16 cellular contexts compared by ENCODE assay signal in genomic region chr7:2938514-2939192, GRCh38.
DNase-seq lines count a peak whose midpoint lies in the region; TF ChIP-seq lines count a peak whose summit lies in the region.
"Had no signal": no experiment of that assay in that cellular context is flagged by ENCODE, and none has a peak within 500 bp of the region (broad histone marks: within the 10 kb centered on the region; RNA-seq: fewer than 3 reads in every experiment).

No MANE protein-coding gene starts in this region.

- no peak for TF ChIP-seq CTCF in progenitor cell of endocrine pancreas (IDR thresholded peaks at IDR 0.05; ENCODE audit: unreplicated experiment)

- H3K4me1 Mint-ChIP-seq in progenitor cell of endocrine pancreas (ENCODE audit: low read depth) = peaks cover 5% of the 10 kb centered on the region

- H3K9ac ChIP-seq in SK-N-MC (ENCODE audit: insufficient read length) = no peak overlapping the region

- H3K4me3 Mint-ChIP-seq in progenitor cell of endocrine pancreas (ENCODE audit: low read depth) = no peak overlapping the region

- DNase-seq in activated effector memory CD4-positive, alpha-beta T cell treated with anti-CD3 and anti-CD28 coated beads, Interleukin-2, amount 50 U/mL, for 16 hours = peak; percentile 57
- no peak for DNase-seq in activated effector memory CD4-positive, alpha-beta T cell treated with Interleukin-2 at 50 U/mL for 16 hours
- no peak for DNase-seq in SK-N-MC (ENCODE audit: low read depth, low spot score)
- DNase-seq in iPS-NIHi11 (ENCODE audit: low spot score) = peak; percentile 1
- DNase-seq in progenitor cell of endocrine pancreas (ENCODE audit: low spot score, unreplicated experiment) = no peak
- no peak for DNase-seq in AG08395 (ENCODE audit: low spot score)
- DNase-seq in T-helper 1 cell = no peak
- no peak for DNase-seq in midbrain (lab: John Stamatoyannopoulos, UW)
- DNase-seq: activated CD4-positive, alpha-beta T cell treated with anti-CD3 and anti-CD28 coated beads, Interleukin-2, amount 50 U/mL, for 48 hours; activated gamma-delta T cell treated with Interleukin-2 at 50 U/mL for 16 hours; foreskin keratinocyte; hippocampal formation; NCI-H2029 treated with DMSO at 0.1 percent for 48 hours; NCI-H446 treated with DMSO at 0.1 percent for 48 hours; stimulated activated CD4-positive, alpha-beta T cell treated with anti-CD3 and anti-CD28 coated beads, Interleukin-2, amount 100 ng/mL, for 24 hours had no signal

- H3K36me3 ChIP-seq in SK-N-MC (ENCODE audit: insufficient read depth, low read length) = no peaks in the 10 kb centered on the region
- H3K36me3 ChIP-seq: MG63 had no signal

- H3K4me3 ChIP-seq in SK-N-MC = no peak overlapping the region
- H3K4me3 ChIP-seq: MG63 had no signal

- H3K27ac Mint-ChIP-seq in progenitor cell of endocrine pancreas = peak overlapping the region; percentile 29

- H3K9me3 Mint-ChIP-seq in progenitor cell of endocrine pancreas (ENCODE audit: low read depth) = no peaks in the 10 kb centered on the region

- H3K36me3 Mint-ChIP-seq in progenitor cell of endocrine pancreas (ENCODE audit: insufficient read depth) = peaks cover 4% of the 10 kb centered on the region

- no peaks in the 10 kb centered on the region for H3K9me3 ChIP-seq in SK-N-MC (ENCODE audit: low read depth, low read length)
- H3K9me3 ChIP-seq: MG63 had no signal

- peaks cover 16% of the 10 kb centered on the region for H3K27me3 Mint-ChIP-seq in progenitor cell of endocrine pancreas

- 0 out of 2 replicates have a peak overlapping the region, but pooled peaks have one; percentile 19 for H3K27ac ChIP-seq in SK-N-MC
- H3K27ac ChIP-seq: foreskin keratinocyte had no signal

Comparison
In these comparisons a context has a peak if more than half of its experiments do, and no peak if none do; other contexts are left out.
1. DNase-seq: peak in activated effector memory CD4-positive, alpha-beta T cell treated with anti-CD3 and anti-CD28 coated beads, Interleukin-2, amount 50 U/mL, for 16 hours (single experiment) and iPS-NIHi11 (single experiment); none in activated effector memory CD4-positive, alpha-beta T cell treated with Interleukin-2 at 50 U/mL for 16 hours (single experiment), SK-N-MC (single experiment), progenitor cell of endocrine pancreas (single experiment), AG08395 (single experiment), T-helper 1 cell (0 of 5) and midbrain (single experiment).